1 cellular context compared by ENCODE assay signal in the genomic region with DNA sequence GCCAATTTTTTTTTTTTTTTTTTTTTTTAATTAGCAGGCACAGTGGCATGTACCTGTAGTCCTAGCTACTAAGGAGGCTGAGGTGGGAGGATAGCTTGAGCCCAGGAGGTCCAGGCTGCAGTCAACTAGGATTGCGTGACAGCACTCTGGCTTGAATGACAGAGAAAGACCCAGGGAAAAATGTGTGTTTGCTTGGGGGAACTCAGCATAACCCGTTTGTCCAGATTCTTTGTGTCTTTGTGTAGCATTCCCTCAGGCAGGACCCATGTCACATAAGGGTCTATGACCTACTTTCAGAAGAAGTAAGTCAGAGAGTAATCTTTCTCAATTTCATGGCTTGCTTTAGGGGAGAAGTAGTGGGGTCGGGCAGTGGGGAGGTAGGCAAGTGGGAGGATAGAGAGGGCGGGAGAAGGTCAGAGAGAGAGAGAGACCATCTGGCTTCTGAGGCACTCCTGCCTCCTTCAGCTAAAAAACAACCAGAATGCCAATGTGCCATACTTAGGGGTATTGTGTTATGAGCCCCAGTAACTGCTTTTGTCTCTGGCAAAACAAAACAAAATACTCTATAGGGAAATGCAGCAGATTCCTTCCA.
TF ChIP-seq lines count a peak whose summit lies in the region.

No MANE protein-coding gene starts in this region.

TF ChIP-seq in H1, 55 proteins besides CTCF, POLR2A, EP300 and RAD21:
- TF ChIP-seq SUZ12 (IDR thresholded peaks at IDR 0.05; ENCODE audit: low read length), result no peak
- TF ChIP-seq ASH2L (IDR thresholded peaks at IDR 0.05; ENCODE audit: low read length), result peak; percentile 90
- peak; percentile 79 for TF ChIP-seq TEAD4 (IDR thresholded peaks at IDR 0.05; ENCODE audit: low read depth, low read length)
- peak; percentile 93 for TF ChIP-seq SP1 (IDR thresholded peaks at IDR 0.05; ENCODE audit: low read depth, low read length)
- TF ChIP-seq RBBP5 (IDR thresholded peaks at IDR 0.05; ENCODE audit: borderline replicate concordance, low read depth, low read length), result peak; percentile 97; the same call in 1 of the 2 replicates
- TF ChIP-seq CBX8 (IDR thresholded peaks at IDR 0.05; ENCODE audit: borderline replicate concordance, low read depth, low read length), result no peak
- peak; percentile 43 to 60; a peak in 1 of 4 replicates for TF ChIP-seq SIN3A (conservative IDR thresholded peaks at IDR 0.05 in 1 of 2, IDR thresholded peaks at IDR 0.05 in 1 of 2; ENCODE audit: low read depth in 1 of 2, low read length in 2 of 2)
